Comparison of ENCODE assay signal across 1 cellular context in genomic region chr7:101108330-101108857, GRCh38.
TF ChIP-seq lines count a peak whose summit lies in the region.

No MANE protein-coding gene starts in this region.

TF ChIP-seq in HepG2, 621 proteins besides CTCF, POLR2A, EP300 and RAD21 (continued from another document and continues in another):
- TF ChIP-seq ZNF646 (CRISPR knock-in tag; IDR thresholded peaks at IDR 0.05) (peak; percentile 86), TP53 (CRISPR knock-in tag; conservative IDR thresholded peaks at IDR 0.05) (no peak), ZNF775 (CRISPR knock-in tag; IDR thresholded peaks at IDR 0.05; ENCODE audit: borderline replicate concordance) (peak; percentile 37; the same call in 1 of the 2 replicates), PBX3 (CRISPR knock-in tag; IDR thresholded peaks at IDR 0.05; ENCODE audit: borderline replicate concordance) (no peak), ZBTB3 (CRISPR knock-in tag; IDR thresholded peaks at IDR 0.05; ENCODE audit: borderline replicate concordance, low read depth) (0 out of 2 replicates have a peak, but pooled peaks have one; percentile 39), ASH2L (IDR thresholded peaks at IDR 0.05; ENCODE audit: insufficient read length, low read depth, low read length) (no peak), SNAPC2 (CRISPR knock-in tag; IDR thresholded peaks at IDR 0.05) (no peak), TFDP1 (CRISPR knock-in tag; IDR thresholded peaks at IDR 0.05; ENCODE audit: borderline replicate concordance) (peak; percentile 29; the same call in 1 of the 2 replicates), ZNF234 (CRISPR knock-in tag; conservative IDR thresholded peaks at IDR 0.05) (no peak), ZNF713 (CRISPR knock-in tag; IDR thresholded peaks at IDR 0.05) (no peak), ZNF160 (CRISPR knock-in tag; IDR thresholded peaks at IDR 0.05) (no peak), ZNF224 (CRISPR knock-in tag; IDR thresholded peaks at IDR 0.05) (no peak), FOSL2 (CRISPR knock-in tag; IDR thresholded peaks at IDR 0.05) (peak; percentile 18; the same call in 1 of the 2 replicates), ZNF577 (CRISPR knock-in tag; IDR thresholded peaks at IDR 0.05; ENCODE audit: borderline replicate concordance, low read depth) (no peak), ZNF296 (CRISPR knock-in tag; conservative IDR thresholded peaks at IDR 0.05) (no peak), DZIP1 (CRISPR knock-in tag; IDR thresholded peaks at IDR 0.05) (no peak), SKIL (CRISPR knock-in tag; IDR thresholded peaks at IDR 0.05; ENCODE audit: borderline replicate concordance) (peak; percentile 92), ONECUT2 (CRISPR knock-in tag; IDR thresholded peaks at IDR 0.05) (no peak), ZNF589 (CRISPR knock-in tag; conservative IDR thresholded peaks at IDR 0.05) (no peak), ZNF260 (CRISPR knock-in tag; IDR thresholded peaks at IDR 0.05; ENCODE audit: borderline replicate concordance, low read depth) (no peak), ARID5B (CRISPR knock-in tag; IDR thresholded peaks at IDR 0.05) (0 out of 2 replicates have a peak, but pooled peaks have one; percentile 51), TRIM24 (CRISPR knock-in tag; IDR thresholded peaks at IDR 0.05) (no peak), FOXA1 (IDR thresholded peaks at IDR 0.05) (no peak), FOXA1 (CRISPR knock-in tag; IDR thresholded peaks at IDR 0.05) (no peak), NFATC3 (CRISPR knock-in tag; IDR thresholded peaks at IDR 0.05) (no peak), RXRA (CRISPR knock-in tag; IDR thresholded peaks at IDR 0.05) (peak; percentile 46; the same call in 1 of the 2 replicates), ZBTB44 (CRISPR knock-in tag; IDR thresholded peaks at IDR 0.05) (no peak), ZFP41 (CRISPR knock-in tag; IDR thresholded peaks at IDR 0.05; ENCODE audit: borderline replicate concordance) (no peak), ZNF543 (CRISPR knock-in tag; IDR thresholded peaks at IDR 0.05) (no peak), MYNN (CRISPR knock-in tag; IDR thresholded peaks at IDR 0.05; ENCODE audit: low read depth) (no peak), BORCS8-MEF2B (CRISPR knock-in tag; IDR thresholded peaks at IDR 0.05) (no peak), KMT2B (CRISPR knock-in tag; IDR thresholded peaks at IDR 0.05) (no peak), CREBL2 (CRISPR knock-in tag; IDR thresholded peaks at IDR 0.05; ENCODE audit: borderline replicate concordance) (no peak), ZNF10 (CRISPR knock-in tag; IDR thresholded peaks at IDR 0.05; ENCODE audit: borderline replicate concordance, low read depth) (no peak), TCF7L2 (IDR thresholded peaks at IDR 0.05; ENCODE audit: low read depth, low read length) (no peak), ZNF496 (CRISPR knock-in tag; IDR thresholded peaks at IDR 0.05; ENCODE audit: insufficient replicate concordance) (no peak), ZNF510 (CRISPR knock-in tag; IDR thresholded peaks at IDR 0.05; ENCODE audit: low read depth) (0 out of 2 replicates have a peak, but pooled peaks have one; percentile 35), GTF3A (CRISPR knock-in tag; conservative IDR thresholded peaks at IDR 0.05) (no peak), BRD4 (CRISPR knock-in tag; IDR thresholded peaks at IDR 0.05) (no peak), CCAR2 (optimal IDR thresholded peaks at IDR 0.05; ENCODE audit: low read depth, low read length) (no peak), SMAD1 (CRISPR knock-in tag; IDR thresholded peaks at IDR 0.05; ENCODE audit: borderline replicate concordance, low read depth) (no peak), KLF6 (CRISPR knock-in tag; IDR thresholded peaks at IDR 0.05) (no peak)
